8 cellular contexts compared by ENCODE assay signal in the genomic region with DNA sequence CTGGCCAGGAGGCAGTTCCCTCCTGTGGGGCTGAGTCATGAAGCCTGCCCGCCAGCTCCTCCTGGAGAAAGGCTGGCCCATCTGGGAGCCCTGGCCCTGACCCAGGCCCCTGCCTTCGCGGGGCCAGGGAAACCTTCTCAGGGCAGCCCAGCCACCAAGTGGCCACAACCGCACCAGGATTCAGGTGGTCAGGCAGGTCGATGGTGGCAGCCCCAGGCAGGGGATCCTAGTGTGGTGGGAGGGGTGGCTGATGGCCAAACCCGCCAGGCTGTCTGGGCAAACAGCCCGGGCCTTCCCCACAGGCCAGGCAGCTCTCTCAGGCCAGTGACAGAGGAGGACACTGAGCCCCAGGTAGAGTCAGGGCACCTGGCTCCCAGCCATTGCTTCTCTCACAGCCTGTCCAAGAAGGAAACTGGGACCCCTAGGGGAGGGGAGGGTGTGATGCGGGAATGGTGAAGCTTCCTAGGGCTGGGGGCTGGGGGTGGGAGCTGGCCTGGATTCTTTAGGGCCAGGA. TPM values are rescaled to one million over a fixed set of nuclear protein-coding genes. Genes with fewer than 3 reads are reported as not detected.
DNase-seq lines count a peak whose midpoint lies in the region; ATAC-seq and TF ChIP-seq lines count a peak whose summit lies in the region.

No MANE protein-coding gene starts in this region.

- H3K27ac ChIP-seq in VCaP: peak overlapping the region; percentile 89

- H3K27me3 Mint-ChIP-seq in naive B cell: no peaks in the 10 kb centered on the region

- peak overlapping the region in 1 of 6 donors; percentile 96 for H3K27ac Mint-ChIP-seq in naive B cell

- H3K4me3 ChIP-seq in AG10803 (ENCODE audit: low read length) (peak overlapping the region; percentile 96), fibroblast of mammary gland (ENCODE audit: control insufficient read depth, low read depth, low read length) (peak overlapping the region; percentile 90)

- H3K36me3 Mint-ChIP-seq in naive B cell: no peaks in the 10 kb centered on the region

- ATAC-seq in naive B cell (ENCODE audit: low read depth in 2 of 2) (no peak), HG03442 (IDR thresholded peaks at IDR 0.05; ENCODE audit: unreplicated experiment) (no peak)

- H3K4me3 Mint-ChIP-seq in naive B cell: peak overlapping the region; percentile 32 to 98 (median 95)

- DNase-seq in AG10803 (ENCODE audit: low read depth) (peak; percentile 90), HS-27A (ENCODE audit: low read depth) (peak; percentile 69), fibroblast of mammary gland (ENCODE audit: low read depth) (peak; percentile 91), naive B cell (no peak)
- no peak for DNase-seq in effector CD4-positive, alpha-beta T cell
- DNase-seq in activated CD4-positive, alpha-beta T cell treated with anti-CD3 and anti-CD28 coated beads for 1 hour: no peak

- H3K9me3 Mint-ChIP-seq in naive B cell: no peaks in the 10 kb centered on the region

- TF ChIP-seq CTCF in AG10803 (conservative IDR thresholded peaks at IDR 0.05; ENCODE audit: low read length) (no peak; the same call in 1 of the 2 replicates), VCaP (conservative IDR thresholded peaks at IDR 0.05) (no peak), fibroblast of mammary gland (conservative IDR thresholded peaks at IDR 0.05; ENCODE audit: control insufficient read depth, insufficient read depth, low read depth, low read length) (no peak)

- peaks cover 30 to 50% (median 44%) of the 10 kb centered on the region in 3 donors for H3K4me1 Mint-ChIP-seq in naive B cell

RNA-seq across cellular contexts. Expression of gene TWF2, which starts 1.2 kb away (rescaled TPM):
- 10 to 100 TPM; 48.5 to 90.8 (median 75.4) TPM for polyA plus RNA-seq in naive B cell (ENCODE audit: low read depth in 6 of 6)

RNA-seq across cellular contexts. Expression of gene PPM1M, which starts 7.8 kb away (rescaled TPM):
- 10 to 100 TPM; 16.8 to 38.5 (median 21.4) TPM for polyA plus RNA-seq in naive B cell (ENCODE audit: low read depth in 6 of 6)

RNA-seq across cellular contexts. Expression of gene TLR9, which starts 12.3 kb away (rescaled TPM):
- polyA plus RNA-seq in naive B cell (ENCODE audit: low read depth in 6 of 6): 1 to 10 TPM in 5 of 6 donors, not detected in 1; 1.6 to 4.4 (median 3.8) TPM

RNA-seq across cellular contexts. Expression of gene ALAS1, which starts 39.8 kb away (rescaled TPM):
- polyA plus RNA-seq in naive B cell (ENCODE audit: low read depth in 6 of 6): 10 to 100 TPM; 10.3 to 25.6 (median 18.7) TPM

RNA-seq across cellular contexts. Expression of gene WDR82, which starts 40.7 kb away (rescaled TPM):
- 10 to 100 TPM; 24.0 to 71.6 (median 58.9) TPM for polyA plus RNA-seq in naive B cell (ENCODE audit: low read depth in 6 of 6)

Comparison
In these comparisons a context has a peak if more than half of its experiments do, and no peak if none do; other contexts are left out.
1. DNase-seq: peak in AG10803 (single experiment), HS-27A (single experiment) and fibroblast of mammary gland (single experiment); none in naive B cell (single experiment), effector CD4-positive, alpha-beta T cell (single experiment) and activated CD4-positive, alpha-beta T cell treated with anti-CD3 and anti-CD28 coated beads for 1 hour (single experiment).